Comparison of ENCODE assay signal across 8 cellular contexts in the genomic region with DNA sequence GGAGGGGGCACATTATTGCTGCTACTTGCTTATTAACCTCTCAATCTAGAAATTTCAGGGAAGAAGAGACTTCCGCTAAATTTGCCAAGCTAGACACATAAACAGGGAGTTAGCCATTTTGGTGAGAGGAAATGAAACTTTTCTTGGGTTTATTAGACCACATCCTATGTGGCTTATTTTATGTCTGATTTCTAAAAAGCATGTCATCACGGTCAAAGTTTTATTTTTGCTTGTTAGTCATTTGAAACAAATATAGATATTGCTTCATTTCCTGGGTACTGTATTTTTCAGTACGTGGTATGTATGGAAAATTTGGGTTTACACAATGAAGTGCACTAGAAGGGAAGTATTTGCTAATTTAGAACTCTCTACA.
A peak's percentile ranks its signal among the peaks of the same experiment; 100 is the strongest.
DNase-seq lines count a peak whose midpoint lies in the region; ATAC-seq and TF ChIP-seq lines count a peak whose summit lies in the region.

No MANE protein-coding gene starts in this region.

- H3K4me1 ChIP-seq in IMR-90 (ENCODE audit: control insufficient read depth, insufficient read depth, low read length) (peaks cover 11% of the 10 kb centered on the region), subcutaneous abdominal adipose tissue (ENCODE audit: control insufficient read depth in 5 of 5, insufficient read depth in 5 of 5, low read length in 5 of 5) (peaks cover 11 to 57% (median 45%) of the 10 kb centered on the region in 5 donors)

- 0 out of 2 replicates have a peak overlapping the region, but pooled peaks have one; percentile 2 for H3K14ac ChIP-seq in IMR-90 (replicated peaks; ENCODE audit: low read depth, low read length)

- peak overlapping the region; percentile 31; the same call in 1 of the 2 replicates for H3K4ac ChIP-seq in IMR-90 (ENCODE audit: low read depth, low read length)

- no peaks in the 10 kb centered on the region for H3K36me3 Mint-ChIP-seq in activated T-cell treated with anti-CD3 and anti-CD28 coated beads, Interleukin-2, amount 50 U/mL, for 72 hours (ENCODE audit: insufficient read depth in 2 of 2)
- H3K36me3 Mint-ChIP-seq in activated T-cell treated with anti-CD3 and anti-CD28 coated beads, Interleukin-2, amount 50 U/mL, for 24 hours (ENCODE audit: low read depth), result no peaks in the 10 kb centered on the region

- H3K79me1 ChIP-seq in IMR-90 (ENCODE audit: low read depth in 1 of 2, low read length in 2 of 2), result peaks cover 31 to 52% of the 10 kb centered on the region in 2 experiments

- H3K4me3 ChIP-seq in IMR-90 (ENCODE audit: insufficient read depth, low read depth, low read length) (no peak overlapping the region), choroid plexus epithelial cell (ENCODE audit: low read depth, low read length) (no peak overlapping the region), subcutaneous abdominal adipose tissue (ENCODE audit: low read depth in 1 of 5, low read length in 5 of 5) (no peak overlapping the region)

- in situ Hi-C loops in IMR-90 (cut with MboI; ENCODE audit: low sequenced_read_pairs), result no loop called here

- H2BK120ac ChIP-seq in IMR-90 (ENCODE audit: low read depth, low read length), result peak overlapping the region; percentile 41; the same call in 1 of the 2 replicates

- peak; percentile 32 to 54 for ATAC-seq in activated T-cell treated with anti-CD3 and anti-CD28 coated beads, Interleukin-2, amount 50 U/mL, for 72 hours (replicated peaks in 1 of 2)
- ATAC-seq in IMR-90 (ENCODE audit: low read depth), result peak; percentile 29

- WGBS in IMR-90 (ENCODE audit: extremely low coverage in 2 of 2, insufficient read length in 1 of 2), 2 experiments, result no CpG with 5 or more reads among the region's 3 CpGs

- dilution Hi-C loops in IMR-90 (cut with HindIII; ENCODE audit: low sequenced_read_pairs, unreplicated experiment), result no loop called here

- no peak overlapping the region for H3K23ac ChIP-seq in IMR-90 (ENCODE audit: low read depth, low read length)

- TF ChIP-seq CTCF in IMR-90 (conservative IDR thresholded peaks at IDR 0.05; ENCODE audit: low read depth, low read length), result no peak
- TF ChIP-seq CTCF in choroid plexus epithelial cell (conservative IDR thresholded peaks at IDR 0.05; ENCODE audit: low read depth, low read length), result no peak

- no peak for DNase-seq in activated T-cell treated with anti-CD3 and anti-CD28 coated beads, Interleukin-2, amount 50 U/mL, for 72 hours
- no peak for DNase-seq in activated T-cell treated with anti-CD3 and anti-CD28 coated beads, Interleukin-2, amount 50 U/mL, for 24 hours
- DNase-seq in IMR-90 (peak; percentile 69), choroid plexus epithelial cell (ENCODE audit: low read depth) (peak; percentile 52), midbrain (lab: John Stamatoyannopoulos, UW) (no peak), DMS79 (lab: John Stamatoyannopoulos, UW) (no peak)
- no peak for DNase-seq in activated CD4-positive, CD25-positive, alpha-beta regulatory T cell treated with anti-CD3 and anti-CD28 coated beads, Interleukin-2, amount 50 U/mL, for 72 hours

- H3K4me1 Mint-ChIP-seq in activated T-cell treated with anti-CD3 and anti-CD28 coated beads, Interleukin-2, amount 50 U/mL, for 72 hours (ENCODE audit: low read depth), result peaks cover 15% of the 10 kb centered on the region
- H3K4me1 Mint-ChIP-seq in activated T-cell treated with anti-CD3 and anti-CD28 coated beads, Interleukin-2, amount 50 U/mL, for 24 hours (ENCODE audit: low read depth), result peaks cover 22% of the 10 kb centered on the region

- no peak overlapping the region for H3K9ac ChIP-seq in IMR-90 (ENCODE audit: low read depth, low read length)
- no peak overlapping the region for H3K9ac ChIP-seq in subcutaneous abdominal adipose tissue (ENCODE audit: low read length in 5 of 5)

- CTCF ChIA-PET in IMR-90 (lab: Yijun Ruan, JAX), result no interaction called here

- peak overlapping the region; percentile 55 for H2AK5ac ChIP-seq in IMR-90 (ENCODE audit: low read depth, low read length)

- H3K36me3 ChIP-seq in IMR-90 (ENCODE audit: control insufficient read depth, insufficient read depth, low read length) (peaks cover 8% of the 10 kb centered on the region), subcutaneous abdominal adipose tissue (ENCODE audit: control insufficient read depth in 5 of 5, insufficient read depth in 5 of 5, low read length in 5 of 5) (peaks cover 0 to 21% (median 4%) of the 10 kb centered on the region in 5 donors)

- no peak overlapping the region for H2AK9ac ChIP-seq in IMR-90 (replicated peaks; ENCODE audit: low read depth, low read length, poor library complexity)

- H3K56ac ChIP-seq in IMR-90 (ENCODE audit: extremely low read depth, insufficient read depth, low read length), result no peak overlapping the region

- BruUV-seq in IMR-90 (replicated peaks; lab: Mats Ljungman, UMichigan), result no TSS peak

- no peaks in the 10 kb centered on the region for H4K20me1 ChIP-seq in IMR-90 (ENCODE audit: insufficient read depth, low read length)

- peak overlapping the region; percentile 63 for H2BK5ac ChIP-seq in IMR-90 (ENCODE audit: low read depth, low read length, poor library complexity, severe bottlenecking)

- no peaks in the 10 kb centered on the region for H3K27me3 ChIP-seq in IMR-90 (ENCODE audit: control insufficient read depth, insufficient read depth, low read length)
- H3K27me3 ChIP-seq in subcutaneous abdominal adipose tissue (ENCODE audit: control insufficient read depth in 5 of 5, insufficient read depth in 4 of 5, low read length in 5 of 5), result no peaks in the 10 kb centered on the region

- H4K5ac ChIP-seq in IMR-90 (ENCODE audit: low read depth, low read length), result peak overlapping the region; percentile 2; the same call in 1 of the 2 replicates

- no peak overlapping the region for H2AFZ ChIP-seq in IMR-90 (replicated peaks; ENCODE audit: low read length, poor library complexity)

- H3K4me2 ChIP-seq in IMR-90 (ENCODE audit: low read depth, low read length), result peak overlapping the region; percentile 67; the same call in 1 of the 2 replicates

- peak overlapping the region; percentile 49; the same call in 1 of the 2 replicates for H4K91ac ChIP-seq in IMR-90 (ENCODE audit: insufficient read depth, low read depth, low read length)

- intact Hi-C loops in IMR-90 (cut with micrococcal nuclease), result no loop called here

- peak overlapping the region in 1 of 2 experiments; percentile 32; a peak in 1 of 4 replicates for H4K8ac ChIP-seq in IMR-90 (ENCODE audit: low read depth in 2 of 2, low read length in 2 of 2)

- TF ChIP-seq RAD21 in IMR-90 (IDR thresholded peaks at IDR 0.05; ENCODE audit: low read length), result no peak

- peak overlapping the region in 1 of 2 donors; percentile 52 for H3K4me3 Mint-ChIP-seq in activated T-cell treated with anti-CD3 and anti-CD28 coated beads, Interleukin-2, amount 50 U/mL, for 72 hours
- H3K4me3 Mint-ChIP-seq in activated T-cell treated with anti-CD3 and anti-CD28 coated beads, Interleukin-2, amount 50 U/mL, for 24 hours, result no peak overlapping the region

- POLR2A ChIA-PET in IMR-90 (lab: Charles Lee; ENCODE audit: unreplicated experiment), result no interaction called here

- H3K27ac Mint-ChIP-seq in activated T-cell treated with anti-CD3 and anti-CD28 coated beads, Interleukin-2, amount 50 U/mL, for 72 hours, result no peak overlapping the region
- no peak overlapping the region for H3K27ac Mint-ChIP-seq in activated T-cell treated with anti-CD3 and anti-CD28 coated beads, Interleukin-2, amount 50 U/mL, for 24 hours

- no peak for TF ChIP-seq POLR2A in IMR-90 (IDR thresholded peaks at IDR 0.05; ENCODE audit: low read depth, low read length)

- no peak overlapping the region for H2BK15ac ChIP-seq in IMR-90 (ENCODE audit: low read depth, low read length)

- H3K9me3 Mint-ChIP-seq in activated T-cell treated with anti-CD3 and anti-CD28 coated beads, Interleukin-2, amount 50 U/mL, for 72 hours, result no peaks in the 10 kb centered on the region
- H3K9me3 Mint-ChIP-seq in activated T-cell treated with anti-CD3 and anti-CD28 coated beads, Interleukin-2, amount 50 U/mL, for 24 hours, result peaks cover 3% of the 10 kb centered on the region

- H3K9me3 ChIP-seq in IMR-90 (ENCODE audit: control insufficient read depth, insufficient read depth, low read length) (no peaks in the 10 kb centered on the region), subcutaneous abdominal adipose tissue (ENCODE audit: control insufficient read depth in 5 of 5, low read length in 5 of 5) (no peaks in the 10 kb centered on the region)

- no peaks in the 10 kb centered on the region for H3K27me3 Mint-ChIP-seq in activated T-cell treated with anti-CD3 and anti-CD28 coated beads, Interleukin-2, amount 50 U/mL, for 72 hours (ENCODE audit: low read depth)
- no peaks in the 10 kb centered on the region for H3K27me3 Mint-ChIP-seq in activated T-cell treated with anti-CD3 and anti-CD28 coated beads, Interleukin-2, amount 50 U/mL, for 24 hours

- peak overlapping the region; percentile 10 for H2BK20ac ChIP-seq in IMR-90 (ENCODE audit: low read depth, low read length)

- H3K27ac ChIP-seq in IMR-90 (ENCODE audit: insufficient read depth, low read length), result peak overlapping the region; percentile 70
- peak overlapping the region; percentile 69 for H3K27ac ChIP-seq in subcutaneous abdominal adipose tissue (ENCODE audit: low read depth, low read length)

- peaks cover 11% of the 10 kb centered on the region for H3K9me1 ChIP-seq in IMR-90 (ENCODE audit: insufficient read depth, low read length)

- H3K18ac ChIP-seq in IMR-90 (ENCODE audit: low read depth, low read length), result peak overlapping the region; percentile 57; the same call in 1 of the 2 replicates

TF ChIP-seq in IMR-90, 13 proteins besides CTCF, POLR2A, EP300 and RAD21:
- TF ChIP-seq SMC3 (IDR thresholded peaks at IDR 0.05; ENCODE audit: low read depth, low read length) (no peak), CEBPB (IDR thresholded peaks at IDR 0.05; ENCODE audit: low read depth, low read length) (peak; percentile 91)

Comparison
In these comparisons a context has a peak if more than half of its experiments do, and no peak if none do; other contexts are left out.
1. DNase-seq: peak in IMR-90 (single experiment) and choroid plexus epithelial cell (single experiment); none in activated T-cell treated with anti-CD3 and anti-CD28 coated beads, Interleukin-2, amount 50 U/mL, for 72 hours (0 of 2), activated T-cell treated with anti-CD3 and anti-CD28 coated beads, Interleukin-2, amount 50 U/mL, for 24 hours (single experiment), midbrain (single experiment), activated CD4-positive, CD25-positive, alpha-beta regulatory T cell treated with anti-CD3 and anti-CD28 coated beads, Interleukin-2, amount 50 U/mL, for 72 hours (single experiment) and DMS79 (single experiment).